In genomic region chr14:100297320-100298300, GRCh38 we compare ENCODE assay signal across 10 cellular contexts. TPM values are rescaled to one million over a fixed set of nuclear protein-coding genes. Genes with fewer than 3 reads are reported as not detected.
DNase-seq lines count a peak whose midpoint lies in the region; ATAC-seq and TF ChIP-seq lines count a peak whose summit lies in the region.
"Had no signal": no experiment of that assay in that cellular context is flagged by ENCODE, and none has a peak within 500 bp of the region (broad histone marks: within the 10 kb centered on the region; RNA-seq: fewer than 3 reads in every experiment).

No MANE protein-coding gene starts in this region.

- POLR2A ChIA-PET in RWPE1 (lab: Yijun Ruan, JAX; ENCODE audit: low non-redundant PET) = no interaction called here

- no peak overlapping the region for H3K27ac Mint-ChIP-seq in osteocyte (ENCODE audit: unreplicated experiment)

- H3K27ac ChIP-seq in RWPE1 (peak overlapping the region; percentile 41), rectal smooth muscle tissue (ENCODE audit: low read depth, low read length) (peak overlapping the region; percentile 89)
- H3K27ac ChIP-seq: parathyroid adenoma, SK-N-MC had no signal

- DNase-seq in RWPE1 (ENCODE audit: low spot score) (no peak), germinal center (ENCODE audit: low spot score) (peak; percentile 89), NCI-H1436 treated with DMSO at 0.1 percent for 48 hours (lab: John Stamatoyannopoulos, UW) (no peak), osteocyte (ENCODE audit: extremely low spot score, unreplicated experiment) (no peak), NCI-H1694 treated with DMSO at 0.1 percent for 48 hours (lab: John Stamatoyannopoulos, UW) (no peak)

- H3K4me1 Mint-ChIP-seq in osteocyte (ENCODE audit: unreplicated experiment) = peaks cover 14% of the 10 kb centered on the region

- no peaks in the 10 kb centered on the region for H3K9me3 Mint-ChIP-seq in osteocyte (ENCODE audit: unreplicated experiment)

- H3K9ac ChIP-seq in rectal smooth muscle tissue (ENCODE audit: low read length) = no peak overlapping the region
- H3K9ac ChIP-seq: parathyroid adenoma had no signal

- no peaks in the 10 kb centered on the region for H3K27me3 ChIP-seq in rectal smooth muscle tissue (ENCODE audit: control insufficient read depth, insufficient read depth, low read length)

- peaks cover 11% of the 10 kb centered on the region for H3K36me3 Mint-ChIP-seq in osteocyte (ENCODE audit: unreplicated experiment)

- H3K36me3 ChIP-seq in rectal smooth muscle tissue (ENCODE audit: control insufficient read depth, insufficient read depth, low read length) = no peaks in the 10 kb centered on the region

- CTCF ChIA-PET in RWPE1 (lab: Yijun Ruan, JAX) = interaction anchor here (0.6 kb wide), 1 partner anchor 12 kb away, joined by 4 read pairs; no protein-coding TSS in a partner anchor

- H3K4me3 Mint-ChIP-seq in osteocyte (ENCODE audit: unreplicated experiment) = no peak overlapping the region

- ATAC-seq in GM18867 (IDR thresholded peaks at IDR 0.05; ENCODE audit: unreplicated experiment) = peak; percentile 89
- peak; percentile 74 for ATAC-seq in HG02798 (IDR thresholded peaks at IDR 0.05; ENCODE audit: poor library complexity, unreplicated experiment)

- TF ChIP-seq CTCF in RWPE1 (conservative IDR thresholded peaks at IDR 0.05; ENCODE audit: low read depth) (no peak), osteocyte (IDR thresholded peaks at IDR 0.05) (no peak)

- no peaks in the 10 kb centered on the region for H3K27me3 Mint-ChIP-seq in osteocyte (ENCODE audit: unreplicated experiment)

- H3K4me3 ChIP-seq in rectal smooth muscle tissue (ENCODE audit: low read length) = peak overlapping the region; percentile 42
- H3K4me3 ChIP-seq: SK-N-MC had no signal

- peaks cover 17% of the 10 kb centered on the region for H3K4me1 ChIP-seq in rectal smooth muscle tissue (ENCODE audit: control insufficient read depth, insufficient read depth, low read length)
- H3K4me1 ChIP-seq: parathyroid adenoma had no signal

RNA-seq across cellular contexts. Expression of gene SLC25A29, which starts 8.6 kb away (rescaled TPM):
- 57.0 and 58.8 TPM in 2 replicates for total RNA-seq in osteocyte

RNA-seq across cellular contexts. Expression of gene SLC25A47, which starts 25.5 kb away (rescaled TPM):
- not detected in 2 replicates for total RNA-seq in osteocyte

RNA-seq across cellular contexts. Expression of gene YY1, which starts 58.7 kb away (rescaled TPM):
- 70.0 and 77.2 TPM in 2 replicates for total RNA-seq in osteocyte
